8 cellular contexts compared by ENCODE assay signal in the genomic region with DNA sequence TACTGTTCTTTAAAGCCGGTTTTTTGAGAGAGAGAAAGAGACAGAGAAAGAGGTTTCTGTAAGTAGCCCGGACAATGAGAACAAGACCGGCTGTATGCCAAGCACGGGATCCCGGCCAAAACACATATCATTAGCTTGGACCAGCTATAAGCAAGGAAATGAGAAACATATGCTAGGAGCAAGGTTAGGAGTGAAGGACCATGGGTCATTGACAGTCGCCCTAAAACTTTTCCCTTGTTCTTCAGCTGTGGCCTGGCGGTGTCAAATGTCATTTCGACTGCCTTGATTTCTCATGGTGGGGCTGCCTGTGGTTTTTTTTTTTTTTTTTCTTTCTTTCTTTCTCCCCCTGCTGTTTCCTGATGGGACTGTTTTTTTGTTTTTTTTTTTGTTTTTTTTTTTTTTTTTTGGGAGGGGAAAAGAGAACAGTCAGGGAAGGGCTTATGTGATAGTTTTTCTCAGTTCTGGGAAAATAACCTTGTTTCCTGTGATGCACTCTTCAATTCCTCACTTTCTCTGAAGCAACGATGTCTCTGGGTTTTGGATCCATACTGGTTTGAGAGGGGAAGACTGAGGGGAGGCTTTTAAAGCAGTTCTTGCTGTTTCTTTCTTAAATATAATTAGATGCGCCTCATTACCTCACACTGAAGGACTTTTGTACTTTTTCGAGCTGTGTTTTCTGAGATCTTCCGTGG.
A peak's percentile ranks its signal among the peaks of the same experiment; 100 is the strongest.
DNase-seq lines count a peak whose midpoint lies in the region; ATAC-seq and TF ChIP-seq lines count a peak whose summit lies in the region.

No MANE protein-coding gene starts in this region.

- CTCF ChIA-PET in CD4-positive, alpha-beta memory T cell (lab: Charles Lee; ENCODE audit: partially characterized antibody), result interaction anchor here (0.7 kb wide), 1 partner anchor 24 kb away, joined by 3 read pairs; no protein-coding TSS in a partner anchor

- H3K9me3 Mint-ChIP-seq in CD4-positive, alpha-beta memory T cell, result peaks cover 0 to 11% (median 1%) of the 10 kb centered on the region in 8 donors

- H3K4me1 Mint-ChIP-seq in CD4-positive, alpha-beta memory T cell, result no peaks in the 10 kb centered on the region

- H3K36me3 ChIP-seq in HAP-1 (replicated peaks), result no peaks in the 10 kb centered on the region
- no peaks in the 10 kb centered on the region for H3K36me3 ChIP-seq in RWPE2 (ENCODE audit: low read depth)
- no peaks in the 10 kb centered on the region for H3K36me3 ChIP-seq in CD4-positive, alpha-beta memory T cell (ENCODE audit: insufficient read depth, low read length)

- no peaks in the 10 kb centered on the region for H3K27me3 Mint-ChIP-seq in CD4-positive, alpha-beta memory T cell

- no peak overlapping the region for H3K4me3 ChIP-seq in HAP-1
- H3K4me3 ChIP-seq in RWPE2 (ENCODE audit: severe bottlenecking), result no peak overlapping the region
- peak overlapping the region in 1 of 2 donors; percentile 33 for H3K4me3 ChIP-seq in foreskin fibroblast (ENCODE audit: low read depth in 1 of 2, low read length in 2 of 2)
- no peak overlapping the region for H3K4me3 ChIP-seq in CD4-positive, alpha-beta memory T cell (ENCODE audit: low read length in 2 of 2)

- peak; percentile 42 for TF ChIP-seq CTCF in RWPE2 (IDR thresholded peaks at IDR 0.05; ENCODE audit: poor library complexity, severe bottlenecking)
- peak; percentile 53 for TF ChIP-seq CTCF in foreskin fibroblast (IDR thresholded peaks at IDR 0.05; ENCODE audit: low read depth, low read length)

- no peak overlapping the region for H3K4me3 Mint-ChIP-seq in CD4-positive, alpha-beta memory T cell

- H3K9me3 ChIP-seq in HAP-1 (no peaks in the 10 kb centered on the region), RWPE2 (ENCODE audit: severe bottlenecking) (no peaks in the 10 kb centered on the region)
- H3K9me3 ChIP-seq in CD4-positive, alpha-beta memory T cell (ENCODE audit: control insufficient read depth in 1 of 2, low read length in 2 of 2), result no peaks in the 10 kb centered on the region

- H3K27ac ChIP-seq in RWPE2 (ENCODE audit: poor library complexity, severe bottlenecking), result no peak overlapping the region
- H3K27ac ChIP-seq in CD4-positive, alpha-beta memory T cell (ENCODE audit: low read depth, low read length), result no peak overlapping the region

- H3K27ac Mint-ChIP-seq in CD4-positive, alpha-beta memory T cell, result no peak overlapping the region

- H3K36me3 Mint-ChIP-seq in CD4-positive, alpha-beta memory T cell, result no peaks in the 10 kb centered on the region

- DNase-seq in HAP-1 (ENCODE audit: low spot score in 2 of 2) (peak; percentile 65 to 72), RWPE2 (ENCODE audit: low spot score) (no peak), foreskin fibroblast (peak; percentile 97 to 98), pulmonary artery endothelial cell (ENCODE audit: low read depth, low spot score) (peak; percentile 89), GDM1 (lab: John Stamatoyannopoulos, UW) (no peak), NCI-H526 treated with DMSO at 0.1 percent for 48 hours (lab: John Stamatoyannopoulos, UW) (no peak)
- no peak for DNase-seq in activated naive CD4-positive, alpha-beta T cell treated with anti-CD3 and anti-CD28 coated beads, Interleukin-2, amount 50 U/mL, for 16 hours
- DNase-seq in CD4-positive, alpha-beta memory T cell, result no peak

- peak; percentile 42; the same call in 1 of the 3 replicates for ATAC-seq in RWPE2 (ENCODE audit: low read depth)

- in situ Hi-C loops in HAP-1 (cut with MboI; ENCODE audit: low sequenced_read_pairs), result no loop called here

- H3K27me3 ChIP-seq in HAP-1 (ENCODE audit: low read depth), result no peaks in the 10 kb centered on the region
- H3K27me3 ChIP-seq in RWPE2 (ENCODE audit: insufficient read depth, poor library complexity, severe bottlenecking), result no peaks in the 10 kb centered on the region
- H3K27me3 ChIP-seq in CD4-positive, alpha-beta memory T cell (ENCODE audit: insufficient read depth, low read length), result no peaks in the 10 kb centered on the region

- intact Hi-C loops in CD4-positive, alpha-beta memory T cell (cut with micrococcal nuclease), result no loop called here

- H3K4me1 ChIP-seq in HAP-1 (peaks cover 34% of the 10 kb centered on the region), RWPE2 (ENCODE audit: insufficient read depth, poor library complexity, severe bottlenecking) (peaks cover 9% of the 10 kb centered on the region)
- no peaks in the 10 kb centered on the region for H3K4me1 ChIP-seq in CD4-positive, alpha-beta memory T cell (ENCODE audit: insufficient read depth, low read length)

- POLR2A ChIA-PET in CD4-positive, alpha-beta memory T cell (lab: Charles Lee; ENCODE audit: partially characterized antibody), result no interaction called here

Comparison
In these comparisons a context has a peak if more than half of its experiments do, and no peak if none do; other contexts are left out.
1. DNase-seq: peak in HAP-1 (2 of 2), foreskin fibroblast (2 of 2) and pulmonary artery endothelial cell (single experiment); none in RWPE2 (single experiment), GDM1 (single experiment), NCI-H526 treated with DMSO at 0.1 percent for 48 hours (single experiment), activated naive CD4-positive, alpha-beta T cell treated with anti-CD3 and anti-CD28 coated beads, Interleukin-2, amount 50 U/mL, for 16 hours (single experiment) and CD4-positive, alpha-beta memory T cell (0 of 5).